Comparison of ENCODE assay signal across 8 cellular contexts in genomic region chr14:20857630-20858261, GRCh38. TPM values are rescaled to one million over a fixed set of nuclear protein-coding genes. Genes with fewer than 3 reads are reported as not detected.
DNase-seq lines count a peak whose midpoint lies in the region; ATAC-seq, FAIRE-seq and TF ChIP-seq lines count a peak whose summit lies in the region.

No MANE protein-coding gene starts in this region.

- H2BK15ac ChIP-seq in H1 (ENCODE audit: low read length), result no peak overlapping the region

- H3K4me1 Mint-ChIP-seq in activated CD8-positive, alpha-beta T cell treated with anti-CD3 and anti-CD28 coated beads, Interleukin-2, amount 10 ng/mL, durations not matched to agents 7 days and 5 days (ENCODE audit: low read depth), result peaks cover 4% of the 10 kb centered on the region

- no peaks in the 10 kb centered on the region for H3K79me1 ChIP-seq in H1 (ENCODE audit: low read depth, low read length)

- POLR2A ChIA-PET in activated CD8-positive, alpha-beta T cell treated with anti-CD3 and anti-CD28 coated beads, Interleukin-2, amount 10 ng/mL, durations not matched to agents 7 days and 5 days (lab: Charles Lee), result no interaction called here
- POLR2A ChIA-PET in H1 (lab: Charles Lee; ENCODE audit: partially characterized antibody), result interaction anchor here (0.7 to 0.8 kb wide), 2 partner anchors 21 to 141 kb away, joined by 3 read pairs; no protein-coding TSS in a partner anchor

- no peak overlapping the region for H3K4me3 ChIP-seq in BE2C (ENCODE audit: low read depth, low read length)
- no peak overlapping the region for H3K4me3 ChIP-seq in H7 (ENCODE audit: insufficient read depth, low read depth, low read length)
- H3K4me3 ChIP-seq in H1 (ENCODE audit: extremely low read depth in 1 of 4, insufficient read depth in 2 of 4, low read depth in 3 of 4, low read length in 4 of 4), result no peak overlapping the region; a peak in 1 of 8 replicates

- no peaks in the 10 kb centered on the region for H3K36me3 ChIP-seq in BE2C
- no peaks in the 10 kb centered on the region for H3K36me3 ChIP-seq in H7 (replicated peaks; ENCODE audit: control insufficient read depth, insufficient read depth, low read length)
- H3K36me3 ChIP-seq in H1 (ENCODE audit: control insufficient read depth in 2 of 4, insufficient read depth in 4 of 4, low read length in 3 of 4), result no peaks in the 10 kb centered on the region

- H3K27ac Mint-ChIP-seq in activated CD8-positive, alpha-beta T cell treated with anti-CD3 and anti-CD28 coated beads, Interleukin-2, amount 10 ng/mL, durations not matched to agents 7 days and 5 days, result no peak overlapping the region

- no peak overlapping the region for H3K14ac ChIP-seq in H1 (ENCODE audit: insufficient read length)

- H3K4me3 Mint-ChIP-seq in activated CD8-positive, alpha-beta T cell treated with anti-CD3 and anti-CD28 coated beads, Interleukin-2, amount 10 ng/mL, durations not matched to agents 7 days and 5 days, result no peak overlapping the region

- no peak for TF ChIP-seq EP300 in H1 (IDR thresholded peaks at IDR 0.05; ENCODE audit: borderline replicate concordance in 1 of 2, low read depth in 2 of 2, low read length in 2 of 2)

- H3K4me1 ChIP-seq in BE2C (no peaks in the 10 kb centered on the region), H1 (replicated peaks in 1 of 4; ENCODE audit: control insufficient read depth in 3 of 4, insufficient read depth in 4 of 4, low read length in 3 of 4) (peaks cover 0 to 4% (median 2%) of the 10 kb centered on the region in 4 experiments; a peak in 2 of 7 replicates)

- no peak overlapping the region for H4K91ac ChIP-seq in H1 (replicated peaks; ENCODE audit: insufficient read length, low read length)

- H3K79me2 ChIP-seq in H1 (ENCODE audit: control insufficient read depth in 1 of 2, insufficient read depth in 2 of 2, low read length in 2 of 2), result no peaks in the 10 kb centered on the region

- H2BK120ac ChIP-seq in H1 (replicated peaks; ENCODE audit: low read depth, low read length), result no peak overlapping the region

- peak overlapping the region in 1 of 2 experiments; percentile 48; a peak in 2 of 4 replicates for H3K4me2 ChIP-seq in H1 (ENCODE audit: insufficient read depth in 1 of 2, low read depth in 2 of 2, low read length in 2 of 2)

- H2BK5ac ChIP-seq in H1 (ENCODE audit: low read depth, low read length), result no peak overlapping the region

- peak; percentile 82 for ATAC-seq in activated CD8-positive, alpha-beta T cell treated with anti-CD3 and anti-CD28 coated beads, Interleukin-2, amount 10 ng/mL, durations not matched to agents 7 days and 5 days
- no peak for ATAC-seq in GM19395 (IDR thresholded peaks at IDR 0.05; ENCODE audit: unreplicated experiment)

- H3K23ac ChIP-seq in H1 (ENCODE audit: insufficient read length), result no peak overlapping the region

- TF ChIP-seq CTCF in BE2C (IDR thresholded peaks at IDR 0.05; ENCODE audit: low read depth, low read length), result peak; percentile 89
- TF ChIP-seq CTCF in H1 (IDR thresholded peaks at IDR 0.05; ENCODE audit: control extremely low read depth in 1 of 3, insufficient read depth in 1 of 3, low read depth in 1 of 3, low read length in 3 of 3), result peak; percentile 58 to 84 (median 69)

- no peak overlapping the region for H2BK20ac ChIP-seq in H1 (ENCODE audit: low read length)

- H2AFZ ChIP-seq in H1 (ENCODE audit: low read length), result peak overlapping the region; percentile 70; the same call in 1 of the 2 replicates

- no peak overlapping the region for H3K18ac ChIP-seq in H1 (ENCODE audit: extremely low read depth, low read length)

- H3K9me3 Mint-ChIP-seq in activated CD8-positive, alpha-beta T cell treated with anti-CD3 and anti-CD28 coated beads, Interleukin-2, amount 10 ng/mL, durations not matched to agents 7 days and 5 days (ENCODE audit: insufficient read depth), result no peaks in the 10 kb centered on the region

- TF ChIP-seq POLR2A in H1 (IDR thresholded peaks at IDR 0.05; ENCODE audit: control extremely low read depth in 1 of 2, low read depth in 2 of 2, low read length in 2 of 2), result no peak

- TF ChIP-seq RAD21 in H1 (IDR thresholded peaks at IDR 0.05 in 1 of 2, conservative IDR thresholded peaks at IDR 0.05 in 1 of 2; ENCODE audit: low read depth in 2 of 2, low read length in 2 of 2), result peak; percentile 49 to 67

- peak; percentile 24 for FAIRE-seq in H1 (lab: Jason Lieb, UNC)

- H3K27ac ChIP-seq in H1 (ENCODE audit: low read depth, low read length), result no peak overlapping the region

- H4K8ac ChIP-seq in H1 (ENCODE audit: extremely low read depth, insufficient read depth, low read length), result no peak overlapping the region

- H2BK12ac ChIP-seq in H1 (ENCODE audit: low read depth, low read length), result no peak overlapping the region

- CTCF ChIA-PET in activated CD8-positive, alpha-beta T cell treated with anti-CD3 and anti-CD28 coated beads, Interleukin-2, amount 10 ng/mL, durations not matched to agents 7 days and 5 days (lab: Charles Lee), result interaction anchor here (0.6 to 3.4 kb wide), 32 partner anchors 9 to 247 kb away, joined by 3 to 79 read pairs (median 5); partner anchors contain the start of gene EDDM3A
- CTCF ChIA-PET in H1 (lab: Charles Lee; ENCODE audit: partially characterized antibody), result interaction anchor here (0.6 to 5.4 kb wide), 48 partner anchors 9 to 370 kb away, joined by 3 to 74 read pairs (median 5); partner anchors contain the start of genes RNASE2 and RNASE4

- H2AK5ac ChIP-seq in H1 (ENCODE audit: low read depth, low read length), result no peak overlapping the region

- no peaks in the 10 kb centered on the region for H3K36me3 Mint-ChIP-seq in activated CD8-positive, alpha-beta T cell treated with anti-CD3 and anti-CD28 coated beads, Interleukin-2, amount 10 ng/mL, durations not matched to agents 7 days and 5 days (ENCODE audit: low read depth)

- DNase-seq in BE2C, result peak; percentile 69
- peak; percentile 69 for DNase-seq in H7
- DNase-seq in NCI-H748 (lab: John Stamatoyannopoulos, UW; ENCODE audit: unreplicated experiment), result peak; percentile 43
- DNase-seq in activated CD8-positive, alpha-beta T cell treated with anti-CD3 and anti-CD28 coated beads, Interleukin-2, amount 10 ng/mL, durations not matched to agents 7 days and 5 days, result peak; percentile 85
- peak in 1 of 2 experiments; percentile 84 for DNase-seq in H1 (ENCODE audit: low read depth in 1 of 2, low spot score in 2 of 2)
- peak; percentile 67 for DNase-seq in mucosa of gallbladder (ENCODE audit: low spot score)
- DNase-seq in stimulated activated CD8-positive, alpha-beta memory T cell treated with anti-CD3 and anti-CD28 coated beads, Interleukin-4, amount 100 ng/mL, for 24 hours (ENCODE audit: low read depth), result peak; percentile 58

- no peaks in the 10 kb centered on the region for H4K20me1 ChIP-seq in H1 (replicated peaks in 1 of 2; ENCODE audit: control insufficient read depth in 1 of 2, insufficient read depth in 2 of 2, low read length in 2 of 2)

- H3K4ac ChIP-seq in H1 (replicated peaks; ENCODE audit: insufficient read length, low read depth, low read length), result no peak overlapping the region

- H3K9ac ChIP-seq in H1 (replicated peaks in 1 of 4; ENCODE audit: extremely low read depth in 1 of 4, low read depth in 3 of 4, low read length in 3 of 4), result no peak overlapping the region

- H3K56ac ChIP-seq in H1 (replicated peaks; ENCODE audit: insufficient read length, low read depth, low read length), result no peak overlapping the region

- no peak overlapping the region for H4K5ac ChIP-seq in H1 (ENCODE audit: insufficient read length, low read depth, low read length)

- H3K27me3 ChIP-seq in BE2C (peaks cover 37% of the 10 kb centered on the region), H7 (ENCODE audit: control insufficient read depth, insufficient read depth, low read length) (no peaks in the 10 kb centered on the region), H1 (replicated peaks in 1 of 4; ENCODE audit: control insufficient read depth in 3 of 4, extremely low read depth in 1 of 4, insufficient read depth in 3 of 4, low read length in 3 of 4) (no peaks in the 10 kb centered on the region; a peak in 1 of 7 replicates)

- WGBS in H1 (ENCODE audit: extremely low coverage in 1 of 2, insufficient coverage in 1 of 2, insufficient read length in 1 of 2, insufficient replicate concordance in 2 of 2, low coverage in 1 of 2, low lambda C conversion rate in 2 of 2, missing lambda C conversion rate in 1 of 2), 2 experiments, result 43% methylated on average over 14 of the region's 14 CpGs; no CpG with 5 or more reads in 1 of the 2 experiments

- H3K27me3 Mint-ChIP-seq in activated CD8-positive, alpha-beta T cell treated with anti-CD3 and anti-CD28 coated beads, Interleukin-2, amount 10 ng/mL, durations not matched to agents 7 days and 5 days (ENCODE audit: low read depth), result peaks cover 30% of the 10 kb centered on the region

- no peaks in the 10 kb centered on the region for H3K9me3 ChIP-seq in BE2C
- peaks cover 0 to 3% of the 10 kb centered on the region in 2 experiments; a peak in 1 of 4 replicates for H3K9me3 ChIP-seq in H1 (ENCODE audit: insufficient read depth in 2 of 2, low read depth in 1 of 2, low read length in 1 of 2)

- no peaks in the 10 kb centered on the region; the same call in 1 of the 2 replicates for H3K23me2 ChIP-seq in H1 (ENCODE audit: low read depth, low read length)

RNA-seq across cellular contexts. Expression of gene RNASE3, which starts 33.4 kb away (rescaled TPM):
- not detected for polyA plus RNA-seq in BE2C (2012; ENCODE audit: insufficient read depth, insufficient read length, low read depth)
- not detected in 2 replicates for total RNA-seq in H7 (2014; rRNA removed; shearing (Covaris generic))
- total RNA-seq in activated CD8-positive, alpha-beta T cell treated with anti-CD3 and anti-CD28 coated beads, Interleukin-2, amount 10 ng/mL, durations not matched to agents 7 days and 5 days, result not detected
- not detected in 2 replicates for total RNA-seq in H1 (2021; fragmentation: NEBNext Ultra II Directional; extraction: Animal tissue kit (Norgen Biotek cat#: 25700))
- not detected in 2 replicates for polyA plus RNA-seq in H1 (2011; rRNA removed)
- polyA plus RNA-seq in H1 (2011; cell fraction: cytosol; rRNA removed), result not detected
- not detected for polyA plus RNA-seq in H1 (2011; cell fraction: nucleus; rRNA removed)
- not detected in 4 replicates for polyA plus RNA-seq in H1 (2012, experiment 1 of 2)
- not detected for polyA plus RNA-seq in H1 (2012, experiment 2 of 2)
- polyA plus RNA-seq in H1 (2013, experiment 1 of 2), result not detected
- not detected for polyA plus RNA-seq in H1 (2013, experiment 2 of 2)
- polyA minus RNA-seq in H1 (2011; rRNA and poly(A)+ RNA removed), result not detected in 2 replicates
- not detected for polyA minus RNA-seq in H1 (2011; cell fraction: cytosol; rRNA and poly(A)+ RNA removed)
- polyA minus RNA-seq in H1 (2011; cell fraction: nucleus; rRNA and poly(A)+ RNA removed), result not detected
- 0.52 TPM for total RNA-seq in mucosa of gallbladder

RNA-seq across cellular contexts. Expression of gene RNASE1, which starts 55.1 kb away (rescaled TPM):
- polyA plus RNA-seq in BE2C (2012; ENCODE audit: insufficient read depth, insufficient read length, low read depth), result not detected
- total RNA-seq in H7 (2014; rRNA removed; shearing (Covaris generic)), result 72.7 and 124 TPM in 2 replicates
- total RNA-seq in activated CD8-positive, alpha-beta T cell treated with anti-CD3 and anti-CD28 coated beads, Interleukin-2, amount 10 ng/mL, durations not matched to agents 7 days and 5 days, result not detected
- total RNA-seq in H1 (2021; fragmentation: NEBNext Ultra II Directional; extraction: Animal tissue kit (Norgen Biotek cat#: 25700)), result 2.2 and 3.0 TPM in 2 replicates
- polyA plus RNA-seq in H1 (2011; rRNA removed), result 10.2 and 13.4 TPM in 2 replicates
- 9.9 TPM for polyA plus RNA-seq in H1 (2011; cell fraction: cytosol; rRNA removed)
- polyA plus RNA-seq in H1 (2011; cell fraction: nucleus; rRNA removed), result 44.7 TPM
- 5.2 to 10.2 TPM (median 9.3 TPM) in 4 replicates for polyA plus RNA-seq in H1 (2012, experiment 1 of 2)
- 3.0 TPM for polyA plus RNA-seq in H1 (2012, experiment 2 of 2)
- 0.87 TPM for polyA plus RNA-seq in H1 (2013, experiment 1 of 2)
- polyA plus RNA-seq in H1 (2013, experiment 2 of 2), result 0.85 TPM
- polyA minus RNA-seq in H1 (2011; rRNA and poly(A)+ RNA removed), result 6.5 and 7.7 TPM in 2 replicates
- not detected for polyA minus RNA-seq in H1 (2011; cell fraction: cytosol; rRNA and poly(A)+ RNA removed)
- polyA minus RNA-seq in H1 (2011; cell fraction: nucleus; rRNA and poly(A)+ RNA removed), result 3.8 TPM
- total RNA-seq in mucosa of gallbladder, result 609 TPM

Comparison
In these comparisons a context has a peak if more than half of its experiments do, and no peak if none do; other contexts are left out.
1. RNA of gene RNASE1, which starts 55.1 kb away (total RNA-seq): 609 TPM in mucosa of gallbladder (single experiment) and 72.7 to 124 TPM in H7; 2.2 to 3.0 TPM in H1 and not detected in activated CD8-positive, alpha-beta T cell treated with anti-CD3 and anti-CD28 coated beads, Interleukin-2, amount 10 ng/mL, durations not matched to agents 7 days and 5 days; every median in the first group is over 10 times any median in the second.